Comparison of ENCODE assay signal across 14 cellular contexts in genomic region chr12:71848212-71848611, GRCh38. TPM values are rescaled to one million over a fixed set of nuclear protein-coding genes. Genes with fewer than 3 reads are reported as not detected.
DNase-seq lines count a peak whose midpoint lies in the region; ATAC-seq and TF ChIP-seq lines count a peak whose summit lies in the region.
"Had no signal": no experiment of that assay in that cellular context is flagged by ENCODE, and none has a peak within 500 bp of the region (broad histone marks: within the 10 kb centered on the region; RNA-seq: fewer than 3 reads in every experiment).

No MANE protein-coding gene starts in this region.

- H3K4me3 ChIP-seq in fibroblast of lung (replicated peaks in 1 of 4; ENCODE audit: control extremely low read depth in 1 of 4, insufficient read depth in 1 of 4, low read depth in 3 of 4, low read length in 4 of 4), result no peak overlapping the region
- no peak overlapping the region for H3K4me3 ChIP-seq in sigmoid colon
- H3K4me3 ChIP-seq: testis had no signal

- peaks cover 13% of the 10 kb centered on the region in 2 donors for H3K4me1 Mint-ChIP-seq in natural killer cell treated with Interleukin-12 subunit alpha and Interleukin-12 subunit beta and Interleukin-15 and Interleukin-18, amount 100 ng/mL, for 72 hours (ENCODE audit: low read depth in 2 of 2)

- no peak for TF ChIP-seq POLR2A in sigmoid colon (IDR thresholded peaks at IDR 0.05)

- H3K4me2 ChIP-seq in fibroblast of lung (ENCODE audit: extremely low read depth, insufficient read depth, low read length), result peak overlapping the region; percentile 19

- no peak for TF ChIP-seq CTCF in fibroblast of lung (conservative IDR thresholded peaks at IDR 0.05 in 1 of 2, IDR thresholded peaks at IDR 0.05 in 1 of 2; ENCODE audit: low read depth in 1 of 2, low read length in 2 of 2)
- no peak for TF ChIP-seq CTCF in sigmoid colon (IDR thresholded peaks at IDR 0.05)

- TF ChIP-seq EP300 in sigmoid colon (IDR thresholded peaks at IDR 0.05), result no peak

- no peaks in the 10 kb centered on the region for H3K27me3 Mint-ChIP-seq in natural killer cell treated with Interleukin-12 subunit alpha and Interleukin-12 subunit beta and Interleukin-15 and Interleukin-18, amount 100 ng/mL, for 72 hours

- H4K20me1 ChIP-seq in fibroblast of lung (ENCODE audit: control insufficient read depth, extremely low read depth, insufficient read depth, low read length), result no peaks in the 10 kb centered on the region

- intact Hi-C loops in sigmoid colon (cut with DNase I), result no loop called here

- H3K27ac Mint-ChIP-seq in natural killer cell treated with Interleukin-12 subunit alpha and Interleukin-12 subunit beta and Interleukin-15 and Interleukin-18, amount 100 ng/mL, for 72 hours, result no peak overlapping the region

- DNase-seq in fibroblast of lung (ENCODE audit: low read depth in 2 of 2), result no peak
- DNase-seq in natural killer cell treated with Interleukin-12 subunit alpha and Interleukin-12 subunit beta and Interleukin-15 and Interleukin-18, amount 100 ng/mL, for 72 hours (ENCODE audit: low spot score), result no peak
- DNase-seq in sigmoid colon, result no peak
- DNase-seq in NCI-H446 (lab: John Stamatoyannopoulos, UW), result no peak
- DNase-seq: hippocampal formation, left colon, NCI-H146, NCI-H510A, testis had no signal

- H3K27me3 ChIP-seq in fibroblast of lung (ENCODE audit: control insufficient read depth, insufficient read depth, low read length), result no peaks in the 10 kb centered on the region
- no peaks in the 10 kb centered on the region for H3K27me3 ChIP-seq in sigmoid colon
- H3K27me3 ChIP-seq: testis had no signal

- H3K36me3 ChIP-seq in fibroblast of lung (ENCODE audit: control insufficient read depth, insufficient read depth, low read length) (no peaks in the 10 kb centered on the region), sigmoid colon (no peaks in the 10 kb centered on the region)

- H3K4me1 ChIP-seq in fibroblast of lung (ENCODE audit: control insufficient read depth, extremely low read depth, insufficient read depth, low read length) (no peaks in the 10 kb centered on the region), sigmoid colon (peaks cover 0 to 47% (median 39%) of the 10 kb centered on the region in 4 donors)
- H3K4me1 ChIP-seq: testis had no signal

- no peak overlapping the region for H3K4me3 Mint-ChIP-seq in natural killer cell treated with Interleukin-12 subunit alpha and Interleukin-12 subunit beta and Interleukin-15 and Interleukin-18, amount 100 ng/mL, for 72 hours

- no peak overlapping the region for H3K9ac ChIP-seq in fibroblast of lung (ENCODE audit: insufficient read depth, low read length)

- ATAC-seq in GM18502 (IDR thresholded peaks at IDR 0.05; ENCODE audit: poor library complexity, unreplicated experiment) (peak; percentile 74), GM18907 (IDR thresholded peaks at IDR 0.05; ENCODE audit: unreplicated experiment) (peak; percentile 52), HG03469 (IDR thresholded peaks at IDR 0.05; ENCODE audit: unreplicated experiment) (peak; percentile 70), HG02852 (IDR thresholded peaks at IDR 0.05; ENCODE audit: unreplicated experiment) (no peak)
- ATAC-seq in natural killer cell treated with Interleukin-12 subunit alpha and Interleukin-12 subunit beta and Interleukin-15 and Interleukin-18, amount 100 ng/mL, for 72 hours, result no peak
- ATAC-seq: esophagus mucosa, left colon had no signal

- H3K9me3 ChIP-seq in fibroblast of lung (ENCODE audit: control insufficient read depth, insufficient read depth, low read depth, low read length) (no peaks in the 10 kb centered on the region), sigmoid colon (peaks cover 0 to 3% (median 0%) of the 10 kb centered on the region in 4 donors)
- H3K9me3 ChIP-seq: testis had no signal

- peaks cover 67% of the 10 kb centered on the region for H3K79me2 ChIP-seq in fibroblast of lung (ENCODE audit: control insufficient read depth, insufficient read depth, low read length)

- no peaks in the 10 kb centered on the region for H3K9me3 Mint-ChIP-seq in natural killer cell treated with Interleukin-12 subunit alpha and Interleukin-12 subunit beta and Interleukin-15 and Interleukin-18, amount 100 ng/mL, for 72 hours

- no peak overlapping the region for H2AFZ ChIP-seq in fibroblast of lung (ENCODE audit: low read length)

- H3K27ac ChIP-seq in fibroblast of lung (ENCODE audit: insufficient read depth, low read length) (no peak overlapping the region), sigmoid colon (no peak overlapping the region)
- H3K27ac ChIP-seq: testis had no signal

- peaks cover 10% of the 10 kb centered on the region for H3K36me3 Mint-ChIP-seq in natural killer cell treated with Interleukin-12 subunit alpha and Interleukin-12 subunit beta and Interleukin-15 and Interleukin-18, amount 100 ng/mL, for 72 hours

RNA-seq across cellular contexts. Expression of gene TBC1D15, which starts 8.7 kb away (rescaled TPM):
- total RNA-seq in fibroblast of lung (28.8 and 31.4 TPM in 2 replicates), sigmoid colon (10 to 100 TPM; 51.2 to 59.2 (median 57.6) TPM)
- polyA plus RNA-seq in fibroblast of lung (40.4 and 45.2 TPM in 2 replicates), sigmoid colon (10 to 100 TPM; 19.3 to 24.0 (median 20.3) TPM)
- polyA plus RNA-seq in fibroblast of lung (2012), result 24.8 and 26.8 TPM in 2 replicates
- 0.31 and 4.0 TPM in 2 replicates for polyA minus RNA-seq in fibroblast of lung (ENCODE audit: low replicate concordance)
- total RNA-seq in natural killer cell treated with Interleukin-12 subunit alpha and Interleukin-12 subunit beta and Interleukin-15 and Interleukin-18, amount 100 ng/mL, for 72 hours, result 10 to 100 TPM; 29.9 to 31.2 TPM

Comparison
In these comparisons a context has a peak if more than half of its experiments do, and no peak if none do; other contexts are left out.
1. ATAC-seq: peak in GM18502 (single experiment), GM18907 (single experiment) and HG03469 (single experiment); none in natural killer cell treated with Interleukin-12 subunit alpha and Interleukin-12 subunit beta and Interleukin-15 and Interleukin-18, amount 100 ng/mL, for 72 hours (0 of 2) and HG02852 (single experiment).